In genomic region chr19:39465956-39466747, GRCh38 we compare ENCODE assay signal across 2 cellular contexts.
TF ChIP-seq lines count a peak whose summit lies in the region.

No MANE protein-coding gene starts in this region.

TF ChIP-seq in GM12878, 131 proteins besides CTCF, POLR2A, EP300 and RAD21:
- TF ChIP-seq TCF12 (IDR thresholded peaks at IDR 0.05; ENCODE audit: low read depth, low read length), result no peak
- TF ChIP-seq BMI1 (IDR thresholded peaks at IDR 0.05; ENCODE audit: borderline replicate concordance), result no peak
- no peak for TF ChIP-seq NR2C1 (IDR thresholded peaks at IDR 0.05)
- TF ChIP-seq PAX8 (IDR thresholded peaks at IDR 0.05), result no peak
- TF ChIP-seq BACH1 (IDR thresholded peaks at IDR 0.05; ENCODE audit: borderline replicate concordance), result no peak
- no peak for TF ChIP-seq TARDBP (IDR thresholded peaks at IDR 0.05; ENCODE audit: borderline replicate concordance)
- TF ChIP-seq SUZ12 (IDR thresholded peaks at IDR 0.05; ENCODE audit: unreplicated experiment), result no peak
- TF ChIP-seq RELA (IDR thresholded peaks at IDR 0.05; ENCODE audit: borderline replicate concordance, partially characterized antibody), result no peak
- TF ChIP-seq RUNX3 (IDR thresholded peaks at IDR 0.05; ENCODE audit: low read length), result no peak
- no peak for TF ChIP-seq TBL1XR1 (IDR thresholded peaks at IDR 0.05; ENCODE audit: low read depth, low read length)
- TF ChIP-seq MYB (IDR thresholded peaks at IDR 0.05; ENCODE audit: borderline replicate concordance, low read depth, low read length), result no peak
- TF ChIP-seq NR2F1 (conservative IDR thresholded peaks at IDR 0.05), result no peak
- no peak for TF ChIP-seq LARP7 (IDR thresholded peaks at IDR 0.05)
- no peak for TF ChIP-seq ZNF24 (IDR thresholded peaks at IDR 0.05)
- no peak for TF ChIP-seq CREB1 (IDR thresholded peaks at IDR 0.05; ENCODE audit: low read depth)
- TF ChIP-seq WRNIP1 (IDR thresholded peaks at IDR 0.05; ENCODE audit: borderline replicate concordance, low read depth, low read length), result no peak
- no peak for TF ChIP-seq USF2 (IDR thresholded peaks at IDR 0.05; ENCODE audit: borderline replicate concordance, low read depth, low read length)
- TF ChIP-seq, protein P1, sequence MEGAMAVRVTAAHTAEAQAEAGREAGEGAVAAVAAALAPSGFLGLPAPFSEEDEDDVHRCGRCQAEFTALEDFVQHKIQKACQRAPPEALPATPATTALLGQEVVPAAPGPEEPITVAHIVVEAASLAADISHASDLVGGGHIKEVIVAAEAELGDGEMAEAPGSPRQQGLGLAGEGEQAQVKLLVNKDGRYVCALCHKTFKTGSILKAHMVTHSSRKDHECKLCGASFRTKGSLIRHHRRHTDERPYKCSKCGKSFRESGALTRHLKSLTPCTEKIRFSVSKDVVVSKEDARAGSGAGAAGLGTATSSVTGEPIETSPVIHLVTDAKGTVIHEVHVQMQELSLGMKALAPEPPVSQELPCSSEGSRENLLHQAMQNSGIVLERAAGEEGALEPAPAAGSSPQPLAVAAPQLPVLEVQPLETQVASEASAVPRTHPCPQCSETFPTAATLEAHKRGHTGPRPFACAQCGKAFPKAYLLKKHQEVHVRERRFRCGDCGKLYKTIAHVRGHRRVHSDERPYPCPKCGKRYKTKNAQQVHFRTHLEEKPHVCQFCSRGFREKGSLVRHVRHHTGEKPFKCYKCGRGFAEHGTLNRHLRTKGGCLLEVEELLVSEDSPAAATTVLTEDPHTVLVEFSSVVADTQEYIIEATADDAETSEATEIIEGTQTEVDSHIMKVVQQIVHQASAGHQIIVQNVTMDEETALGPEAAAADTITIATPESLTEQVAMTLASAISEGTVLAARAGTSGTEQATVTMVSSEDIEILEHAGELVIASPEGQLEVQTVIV (IDR thresholded peaks at IDR 0.05; ENCODE audit: borderline replicate concordance, partially characterized antibody), result no peak
- TF ChIP-seq, protein P2, sequence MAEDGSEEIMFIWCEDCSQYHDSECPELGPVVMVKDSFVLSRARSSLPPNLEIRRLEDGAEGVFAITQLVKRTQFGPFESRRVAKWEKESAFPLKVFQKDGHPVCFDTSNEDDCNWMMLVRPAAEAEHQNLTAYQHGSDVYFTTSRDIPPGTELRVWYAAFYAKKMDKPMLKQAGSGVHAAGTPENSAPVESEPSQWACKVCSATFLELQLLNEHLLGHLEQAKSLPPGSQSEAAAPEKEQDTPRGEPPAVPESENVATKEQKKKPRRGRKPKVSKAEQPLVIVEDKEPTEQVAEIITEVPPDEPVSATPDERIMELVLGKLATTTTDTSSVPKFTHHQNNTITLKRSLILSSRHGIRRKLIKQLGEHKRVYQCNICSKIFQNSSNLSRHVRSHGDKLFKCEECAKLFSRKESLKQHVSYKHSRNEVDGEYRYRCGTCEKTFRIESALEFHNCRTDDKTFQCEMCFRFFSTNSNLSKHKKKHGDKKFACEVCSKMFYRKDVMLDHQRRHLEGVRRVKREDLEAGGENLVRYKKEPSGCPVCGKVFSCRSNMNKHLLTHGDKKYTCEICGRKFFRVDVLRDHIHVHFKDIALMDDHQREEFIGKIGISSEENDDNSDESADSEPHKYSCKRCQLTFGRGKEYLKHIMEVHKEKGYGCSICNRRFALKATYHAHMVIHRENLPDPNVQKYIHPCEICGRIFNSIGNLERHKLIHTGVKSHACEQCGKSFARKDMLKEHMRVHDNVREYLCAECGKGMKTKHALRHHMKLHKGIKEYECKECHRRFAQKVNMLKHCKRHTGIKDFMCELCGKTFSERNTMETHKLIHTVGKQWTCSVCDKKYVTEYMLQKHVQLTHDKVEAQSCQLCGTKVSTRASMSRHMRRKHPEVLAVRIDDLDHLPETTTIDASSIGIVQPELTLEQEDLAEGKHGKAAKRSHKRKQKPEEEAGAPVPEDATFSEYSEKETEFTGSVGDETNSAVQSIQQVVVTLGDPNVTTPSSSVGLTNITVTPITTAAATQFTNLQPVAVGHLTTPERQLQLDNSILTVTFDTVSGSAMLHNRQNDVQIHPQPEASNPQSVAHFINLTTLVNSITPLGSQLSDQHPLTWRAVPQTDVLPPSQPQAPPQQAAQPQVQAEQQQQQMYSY (CRISPR knock-in tag; IDR thresholded peaks at IDR 0.05), result no peak
- TF ChIP-seq BCL11A (IDR thresholded peaks at IDR 0.05; ENCODE audit: low read depth, low read length), result no peak

TF ChIP-seq in WTC11, 78 proteins besides CTCF, POLR2A, EP300 and RAD21:
- TF ChIP-seq ZNF281 (CRISPR knock-in tag; IDR thresholded peaks at IDR 0.05), result no peak
- TF ChIP-seq, protein P3, sequence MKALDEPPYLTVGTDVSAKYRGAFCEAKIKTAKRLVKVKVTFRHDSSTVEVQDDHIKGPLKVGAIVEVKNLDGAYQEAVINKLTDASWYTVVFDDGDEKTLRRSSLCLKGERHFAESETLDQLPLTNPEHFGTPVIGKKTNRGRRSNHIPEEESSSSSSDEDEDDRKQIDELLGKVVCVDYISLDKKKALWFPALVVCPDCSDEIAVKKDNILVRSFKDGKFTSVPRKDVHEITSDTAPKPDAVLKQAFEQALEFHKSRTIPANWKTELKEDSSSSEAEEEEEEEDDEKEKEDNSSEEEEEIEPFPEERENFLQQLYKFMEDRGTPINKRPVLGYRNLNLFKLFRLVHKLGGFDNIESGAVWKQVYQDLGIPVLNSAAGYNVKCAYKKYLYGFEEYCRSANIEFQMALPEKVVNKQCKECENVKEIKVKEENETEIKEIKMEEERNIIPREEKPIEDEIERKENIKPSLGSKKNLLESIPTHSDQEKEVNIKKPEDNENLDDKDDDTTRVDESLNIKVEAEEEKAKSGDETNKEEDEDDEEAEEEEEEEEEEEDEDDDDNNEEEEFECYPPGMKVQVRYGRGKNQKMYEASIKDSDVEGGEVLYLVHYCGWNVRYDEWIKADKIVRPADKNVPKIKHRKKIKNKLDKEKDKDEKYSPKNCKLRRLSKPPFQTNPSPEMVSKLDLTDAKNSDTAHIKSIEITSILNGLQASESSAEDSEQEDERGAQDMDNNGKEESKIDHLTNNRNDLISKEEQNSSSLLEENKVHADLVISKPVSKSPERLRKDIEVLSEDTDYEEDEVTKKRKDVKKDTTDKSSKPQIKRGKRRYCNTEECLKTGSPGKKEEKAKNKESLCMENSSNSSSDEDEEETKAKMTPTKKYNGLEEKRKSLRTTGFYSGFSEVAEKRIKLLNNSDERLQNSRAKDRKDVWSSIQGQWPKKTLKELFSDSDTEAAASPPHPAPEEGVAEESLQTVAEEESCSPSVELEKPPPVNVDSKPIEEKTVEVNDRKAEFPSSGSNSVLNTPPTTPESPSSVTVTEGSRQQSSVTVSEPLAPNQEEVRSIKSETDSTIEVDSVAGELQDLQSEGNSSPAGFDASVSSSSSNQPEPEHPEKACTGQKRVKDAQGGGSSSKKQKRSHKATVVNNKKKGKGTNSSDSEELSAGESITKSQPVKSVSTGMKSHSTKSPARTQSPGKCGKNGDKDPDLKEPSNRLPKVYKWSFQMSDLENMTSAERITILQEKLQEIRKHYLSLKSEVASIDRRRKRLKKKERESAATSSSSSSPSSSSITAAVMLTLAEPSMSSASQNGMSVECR (CRISPR knock-in tag; IDR thresholded peaks at IDR 0.05; ENCODE audit: borderline replicate concordance), result no peak
